1 cellular context compared by ENCODE assay signal in the genomic region with DNA sequence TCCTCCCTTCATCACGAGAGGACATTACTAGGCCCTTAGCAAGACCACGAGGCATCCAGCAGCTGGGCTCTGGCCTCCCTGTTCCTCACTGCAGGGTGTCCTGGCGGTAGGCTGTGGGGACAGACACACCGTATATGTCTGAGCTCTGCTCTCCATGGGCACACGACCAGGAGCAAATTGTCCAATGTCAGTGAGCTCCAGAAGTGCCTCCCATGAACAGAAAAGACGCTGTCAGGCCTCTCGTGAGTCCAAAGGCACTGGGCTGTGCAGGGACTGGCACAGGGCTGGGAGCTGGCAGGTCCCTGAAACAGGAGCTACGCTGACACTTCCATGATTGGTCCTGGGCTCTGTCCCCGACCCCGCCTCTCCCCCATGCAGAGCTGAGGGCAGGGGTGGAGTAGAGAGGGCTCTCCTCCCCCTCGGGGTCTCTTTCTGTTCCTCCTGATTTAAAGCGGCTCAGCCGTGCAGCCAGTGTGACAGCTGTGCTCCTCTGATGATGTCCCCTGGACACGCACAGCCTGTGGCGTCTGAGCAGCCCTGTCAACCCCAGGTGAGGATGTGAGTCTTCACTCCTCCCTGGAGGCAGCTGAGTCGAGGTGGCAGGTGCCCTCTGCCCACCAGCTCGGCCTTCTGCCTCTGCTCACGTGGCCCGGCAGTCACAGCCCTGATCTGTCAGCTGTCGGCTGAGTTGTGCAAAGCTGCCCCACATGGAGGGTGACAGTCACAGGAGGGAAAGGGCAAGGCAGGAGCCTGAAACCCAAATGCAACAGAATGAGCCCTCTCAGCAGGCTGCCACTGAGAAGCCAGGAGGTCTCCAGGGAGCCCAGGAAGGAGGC.
A peak's percentile ranks its signal among the peaks of the same experiment; 100 is the strongest.
TF ChIP-seq lines count a peak whose summit lies in the region.

No MANE protein-coding gene starts in this region.

TF ChIP-seq in GM12878, 131 proteins besides CTCF, POLR2A, EP300 and RAD21:
- TF ChIP-seq BHLHE40 (IDR thresholded peaks at IDR 0.05; ENCODE audit: borderline replicate concordance in 1 of 2, low read depth in 2 of 2, low read length in 1 of 2) (peak in 1 of 2 experiments; percentile 49; a peak in 2 of 4 replicates), NFXL1 (IDR thresholded peaks at IDR 0.05; ENCODE audit: borderline replicate concordance) (no peak)
